Comparison of ENCODE assay signal across 23 cellular contexts in genomic region chr1:22892789-22893188, GRCh38.
"Had no signal": no experiment of that assay in that cellular context is flagged by ENCODE, and none has a peak within 500 bp of the region (broad histone marks: within the 10 kb centered on the region; RNA-seq: fewer than 3 reads in every experiment).

No MANE protein-coding gene starts in this region.

- H3K9me3 Mint-ChIP-seq: activated naive CD8-positive, alpha-beta T cell treated with anti-CD3 and anti-CD28 coated beads, Interleukin-2, amount 50 U/mL, for 24 hours; activated T-helper 17 cell treated with anti-CD3 and anti-CD28 coated beads, Interleukin-2, amount 50 U/mL, for 72 hours; dendritic cell treated with granulocyte-macrophage colony-stimulating factor and Interleukin-4, amounts not matched to agents 40 ng/mL and 50 ng/mL, for 4 days; effector memory CD8-positive, alpha-beta T cell; naive B cell had no signal

- H3K4me1 Mint-ChIP-seq: activated naive CD8-positive, alpha-beta T cell treated with anti-CD3 and anti-CD28 coated beads, Interleukin-2, amount 50 U/mL, for 24 hours; activated T-helper 17 cell treated with anti-CD3 and anti-CD28 coated beads, Interleukin-2, amount 50 U/mL, for 72 hours; naive B cell had no signal

- H3K4me1 ChIP-seq: foreskin keratinocyte, left ventricle myocardium inferior, right lobe of liver, tibial nerve, uterus had no signal

- ATAC-seq: activated naive CD8-positive, alpha-beta T cell treated with anti-CD3 and anti-CD28 coated beads, Interleukin-2, amount 50 U/mL, for 24 hours; activated T-helper 17 cell treated with anti-CD3 and anti-CD28 coated beads, Interleukin-2, amount 50 U/mL, for 72 hours; effector memory CD8-positive, alpha-beta T cell; foreskin keratinocyte; right lobe of liver had no signal

- H3K27ac ChIP-seq: foreskin keratinocyte, left ventricle myocardium inferior, ovary, right lobe of liver, tibial nerve, uterus had no signal

- H3K27ac Mint-ChIP-seq: activated naive CD8-positive, alpha-beta T cell treated with anti-CD3 and anti-CD28 coated beads, Interleukin-2, amount 50 U/mL, for 24 hours; activated T-helper 17 cell treated with anti-CD3 and anti-CD28 coated beads, Interleukin-2, amount 50 U/mL, for 72 hours; dendritic cell treated with granulocyte-macrophage colony-stimulating factor and Interleukin-4, amounts not matched to agents 40 ng/mL and 50 ng/mL, for 4 days; effector memory CD8-positive, alpha-beta T cell; naive B cell had no signal

- H3K4me3 Mint-ChIP-seq: activated naive CD8-positive, alpha-beta T cell treated with anti-CD3 and anti-CD28 coated beads, Interleukin-2, amount 50 U/mL, for 24 hours; activated T-helper 17 cell treated with anti-CD3 and anti-CD28 coated beads, Interleukin-2, amount 50 U/mL, for 72 hours; dendritic cell treated with granulocyte-macrophage colony-stimulating factor and Interleukin-4, amounts not matched to agents 40 ng/mL and 50 ng/mL, for 4 days; effector memory CD8-positive, alpha-beta T cell; naive B cell had no signal

- H3K4me3 ChIP-seq: left ventricle myocardium inferior, ovary, right lobe of liver, smooth muscle cell, tibial nerve, uterus had no signal

- H3K4me2 ChIP-seq: smooth muscle cell had no signal

- DNase-seq: activated CD4-positive, CD25-positive, alpha-beta regulatory T cell treated with anti-CD3 and anti-CD28 coated beads, Interleukin-2, amount 50 U/mL, for 72 hours; activated naive CD4-positive, alpha-beta T cell treated with Interleukin-2 at 50 U/mL for 16 hours; activated naive CD8-positive, alpha-beta T cell treated with anti-CD3 and anti-CD28 coated beads, Interleukin-2, amount 50 U/mL, for 24 hours; aorta; cerebellar nuclear complex; effector memory CD8-positive, alpha-beta T cell; foreskin keratinocyte; glutamatergic neuron; hypothalamus; kidney; left ventricle myocardium inferior; naive B cell; ovary; right lobe of liver; stimulated activated CD4-positive, alpha-beta T cell treated with anti-CD3 and anti-CD28 coated beads, Interleukin-4, amount 100 ng/mL, for 4 hours; stimulated activated CD8-positive, alpha-beta memory T cell treated with anti-CD3 and anti-CD28 coated beads, Interleukin-4, amount 100 ng/mL, for 48 hours; stimulated activated naive CD4-positive, alpha-beta T cell treated with Interleukin-2 at 50 U/mL for 16 hours; substantia nigra; uterus had no signal

- H3K9me3 ChIP-seq: left ventricle myocardium inferior, ovary, right lobe of liver, tibial nerve, uterus had no signal

- H3K27me3 ChIP-seq: ovary, right lobe of liver, tibial nerve, uterus had no signal

- H3K36me3 ChIP-seq: ovary, right lobe of liver, uterus had no signal

- H3K36me3 Mint-ChIP-seq: naive B cell had no signal
